ENCODE assay signal across 11 cellular contexts in the genomic region with DNA sequence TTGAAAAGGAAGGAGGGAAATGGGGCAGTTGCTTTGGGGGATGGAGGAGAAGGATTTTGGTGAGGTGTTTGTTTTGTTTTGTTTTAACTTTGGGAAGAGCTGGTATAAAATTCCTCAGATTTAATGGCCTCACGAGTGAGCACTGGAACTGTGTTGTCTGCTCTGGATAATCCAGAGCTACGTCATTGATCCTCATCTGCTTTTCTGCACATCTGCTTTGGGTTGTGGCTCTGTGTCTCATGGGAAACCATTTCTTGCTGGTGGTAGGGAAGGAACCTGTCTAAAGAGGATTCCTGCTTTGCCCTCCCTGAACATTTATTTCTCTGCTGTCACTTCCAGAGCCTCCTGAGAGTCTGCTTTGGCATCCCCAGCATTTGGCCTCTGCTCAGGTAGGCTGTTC. TPM values are rescaled to one million over a fixed set of nuclear protein-coding genes. Genes with fewer than 3 reads are reported as not detected.
DNase-seq lines count a peak whose midpoint lies in the region; ATAC-seq, FAIRE-seq and TF ChIP-seq lines count a peak whose summit lies in the region.
"Had no signal": no experiment of that assay in that cellular context is flagged by ENCODE, and none has a peak within 500 bp of the region (broad histone marks: within the 10 kb centered on the region; RNA-seq: fewer than 3 reads in every experiment).

No MANE protein-coding gene starts in this region.

- no peak overlapping the region for H2AFZ ChIP-seq in SK-N-SH (ENCODE audit: low read depth)

- POLR2A ChIA-PET in SK-N-SH (lab: Yijun Ruan, JAX) = no interaction called here

- TF ChIP-seq EP300 in SK-N-SH (IDR thresholded peaks at IDR 0.05; ENCODE audit: borderline replicate concordance in 1 of 2, low read depth in 1 of 2, low read length in 1 of 2) (no peak), stomach (IDR thresholded peaks at IDR 0.05) (no peak)

- no peaks in the 10 kb centered on the region for H3K9me3 Mint-ChIP-seq in activated naive CD8-positive, alpha-beta T cell (ENCODE audit: low read depth)

- no peak for TF ChIP-seq CTCF in SK-N-SH (IDR thresholded peaks at IDR 0.05)
- no peak for TF ChIP-seq CTCF in kidney (IDR thresholded peaks at IDR 0.05; ENCODE audit: borderline replicate concordance, extremely low read depth, insufficient read depth)
- TF ChIP-seq CTCF in stomach (IDR thresholded peaks at IDR 0.05) = no peak

- peaks cover 74% of the 10 kb centered on the region for H3K79me2 ChIP-seq in SK-N-SH (ENCODE audit: insufficient read depth)

- H3K9me2 ChIP-seq in SK-N-SH = no peaks in the 10 kb centered on the region

- TF ChIP-seq POLR2A in stomach (IDR thresholded peaks at IDR 0.05) = no peak

- H3K4me1 ChIP-seq in SK-N-SH (ENCODE audit: control insufficient read depth in 1 of 2, insufficient read depth in 2 of 2, low read depth in 1 of 2, low read length in 1 of 2) = peaks cover 15% of the 10 kb centered on the region in 2 experiments; a peak in 3 of 4 replicates
- peaks cover 4 to 11% of the 10 kb centered on the region in 2 donors for H3K4me1 ChIP-seq in kidney (ENCODE audit: control insufficient read depth in 1 of 2, insufficient read depth in 1 of 2, low read depth in 1 of 2, low read length in 2 of 2)
- peaks cover 49 to 82% (median 68%) of the 10 kb centered on the region in 4 donors for H3K4me1 ChIP-seq in stomach

- H3K27me3 ChIP-seq in SK-N-SH (ENCODE audit: insufficient read depth) = no peaks in the 10 kb centered on the region; the same call in 1 of the 2 replicates
- H3K27me3 ChIP-seq in stomach = no peaks in the 10 kb centered on the region
- H3K27me3 ChIP-seq: brain microvascular endothelial cell had no signal

- peaks cover 2% of the 10 kb centered on the region for H3K36me3 Mint-ChIP-seq in activated naive CD8-positive, alpha-beta T cell

- ATAC-seq in SK-N-SH treated with all-trans-retinoic acid at 6 μM for 48 hours = no peak

- H3K36me3 ChIP-seq in SK-N-SH (replicated peaks in 1 of 2; ENCODE audit: control insufficient read depth in 1 of 2, insufficient read depth in 2 of 2, low read length in 1 of 2) = peaks cover 0 to 10% of the 10 kb centered on the region in 2 experiments
- no peaks in the 10 kb centered on the region for H3K36me3 ChIP-seq in kidney (ENCODE audit: control insufficient read depth in 1 of 2, insufficient read depth in 2 of 2, low read length in 2 of 2)
- H3K36me3 ChIP-seq in stomach = no peaks in the 10 kb centered on the region
- H3K36me3 ChIP-seq: brain microvascular endothelial cell had no signal

- intact Hi-C loops in kidney (cut with DNase I) (no loop called here), stomach (cut with DNase I; ENCODE audit: low total_unique reads) (no loop called here)

- no peak for FAIRE-seq in kidney (lab: Jason Lieb, UNC)

- H3F3A ChIP-seq in SK-N-SH (replicated peaks; ENCODE audit: insufficient read depth) = no peaks in the 10 kb centered on the region

- H3K4me3 Mint-ChIP-seq in activated naive CD8-positive, alpha-beta T cell = peak overlapping the region; percentile 98

- peaks cover 65% of the 10 kb centered on the region for H3K4me1 Mint-ChIP-seq in activated naive CD8-positive, alpha-beta T cell (ENCODE audit: low read depth)

- no peak for DNase-seq in SK-N-SH
- DNase-seq in kidney = no peak
- no peak for DNase-seq in stomach
- DNase-seq in NCI-H2196 (lab: John Stamatoyannopoulos, UW; ENCODE audit: unreplicated experiment) = no peak
- DNase-seq in NCI-H1694 (lab: John Stamatoyannopoulos, UW) = no peak
- no peak for DNase-seq in SHP77 treated with DMSO at 0.1 percent for 48 hours (lab: John Stamatoyannopoulos, UW)
- DNase-seq: 8988T, brain microvascular endothelial cell, kidney glomerular epithelial cell had no signal

- H3K27me3 Mint-ChIP-seq in activated naive CD8-positive, alpha-beta T cell = no peaks in the 10 kb centered on the region

- peak overlapping the region; percentile 80; the same call in 1 of the 2 replicates for H3K4me2 ChIP-seq in SK-N-SH

- 100% methylated on average over 2 of the region's 2 CpGs for WGBS in SK-N-SH (ENCODE audit: low lambda C conversion rate)
- WGBS in stomach, 5 donors = 53 to 70% (median 61%) methylated on average over 2 of the region's 2 CpGs

- no peak overlapping the region for H3K9ac ChIP-seq in SK-N-SH
- H3K9ac ChIP-seq in kidney (ENCODE audit: low read length in 2 of 2) = peak overlapping the region in 1 of 2 donors; percentile 29

- CTCF ChIA-PET in SK-N-SH (lab: Yijun Ruan, JAX) = interaction anchor here (0.9 kb wide), 1 partner anchor 86 kb away, joined by 4 read pairs; no protein-coding TSS in a partner anchor

- H3K27ac ChIP-seq in SK-N-SH (ENCODE audit: low read depth in 2 of 2, low read length in 1 of 2) (no peak overlapping the region), kidney (ENCODE audit: low read depth in 2 of 2, low read length in 2 of 2) (peak overlapping the region; percentile 10 to 87), stomach (peak overlapping the region; percentile 20 to 99 (median 89))

- H3K27ac Mint-ChIP-seq in activated naive CD8-positive, alpha-beta T cell = peak overlapping the region; percentile 99

- peaks cover 50% of the 10 kb centered on the region for H4K20me1 ChIP-seq in SK-N-SH (ENCODE audit: insufficient read depth)

- H3K9me3 ChIP-seq in SK-N-SH (no peaks in the 10 kb centered on the region), kidney (ENCODE audit: control insufficient read depth in 1 of 2, low read length in 2 of 2) (no peaks in the 10 kb centered on the region), stomach (no peaks in the 10 kb centered on the region)

- no peak for TF ChIP-seq RAD21 in SK-N-SH (IDR thresholded peaks at IDR 0.05; ENCODE audit: low read length)

- H3K4me3 ChIP-seq in SK-N-SH (ENCODE audit: low read depth in 2 of 2, low read length in 1 of 2) (no peak overlapping the region), kidney (ENCODE audit: low read length in 2 of 2) (peak overlapping the region; percentile 82 to 97), stomach (peak overlapping the region; percentile 56 to 68 (median 66))

TF ChIP-seq in SK-N-SH, 30 proteins besides CTCF, POLR2A, EP300 and RAD21 (continues in another document):
- TF ChIP-seq MXI1 (IDR thresholded peaks at IDR 0.05; ENCODE audit: low read depth, low read length) (no peak), TCF12 (IDR thresholded peaks at IDR 0.05) (no peak), SMC3 (IDR thresholded peaks at IDR 0.05; ENCODE audit: low read depth, low read length) (no peak), FOXM1 (IDR thresholded peaks at IDR 0.05; ENCODE audit: low read depth) (no peak)
- TF ChIP-seq, protein P1, sequence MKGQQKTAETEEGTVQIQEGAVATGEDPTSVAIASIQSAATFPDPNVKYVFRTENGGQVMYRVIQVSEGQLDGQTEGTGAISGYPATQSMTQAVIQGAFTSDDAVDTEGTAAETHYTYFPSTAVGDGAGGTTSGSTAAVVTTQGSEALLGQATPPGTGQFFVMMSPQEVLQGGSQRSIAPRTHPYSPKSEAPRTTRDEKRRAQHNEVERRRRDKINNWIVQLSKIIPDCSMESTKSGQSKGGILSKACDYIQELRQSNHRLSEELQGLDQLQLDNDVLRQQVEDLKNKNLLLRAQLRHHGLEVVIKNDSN (IDR thresholded peaks at IDR 0.05; ENCODE audit: borderline replicate concordance, low read depth) = no peak

TF ChIP-seq in SK-N-SH treated with all-trans-retinoic acid at 6 μM for 48 hours, 23 proteins besides CTCF, POLR2A, EP300 and RAD21 (continues in another document):
- no peak for TF ChIP-seq ZNF565 (CRISPR knock-in tag; conservative IDR thresholded peaks at IDR 0.05; ENCODE audit: low read depth)
- TF ChIP-seq ARNTL (CRISPR knock-in tag; IDR thresholded peaks at IDR 0.05; ENCODE audit: borderline replicate concordance, low read depth) = no peak
- no peak for TF ChIP-seq ESRRG (CRISPR knock-in tag; IDR thresholded peaks at IDR 0.05)
- TF ChIP-seq TCF4 (CRISPR knock-in tag; IDR thresholded peaks at IDR 0.05; ENCODE audit: borderline replicate concordance) = no peak
- no peak for TF ChIP-seq ISL1 (CRISPR knock-in tag; IDR thresholded peaks at IDR 0.05)
- TF ChIP-seq, protein P2, sequence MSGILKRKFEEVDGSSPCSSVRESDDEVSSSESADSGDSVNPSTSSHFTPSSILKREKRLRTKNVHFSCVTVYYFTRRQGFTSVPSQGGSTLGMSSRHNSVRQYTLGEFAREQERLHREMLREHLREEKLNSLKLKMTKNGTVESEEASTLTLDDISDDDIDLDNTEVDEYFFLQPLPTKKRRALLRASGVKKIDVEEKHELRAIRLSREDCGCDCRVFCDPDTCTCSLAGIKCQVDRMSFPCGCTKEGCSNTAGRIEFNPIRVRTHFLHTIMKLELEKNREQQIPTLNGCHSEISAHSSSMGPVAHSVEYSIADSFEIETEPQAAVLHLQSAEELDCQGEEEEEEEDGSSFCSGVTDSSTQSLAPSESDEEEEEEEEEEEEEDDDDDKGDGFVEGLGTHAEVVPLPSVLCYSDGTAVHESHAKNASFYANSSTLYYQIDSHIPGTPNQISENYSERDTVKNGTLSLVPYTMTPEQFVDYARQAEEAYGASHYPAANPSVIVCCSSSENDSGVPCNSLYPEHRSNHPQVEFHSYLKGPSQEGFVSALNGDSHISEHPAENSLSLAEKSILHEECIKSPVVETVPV (CRISPR knock-in tag; IDR thresholded peaks at IDR 0.05) = no peak
- TF ChIP-seq, protein P3, sequence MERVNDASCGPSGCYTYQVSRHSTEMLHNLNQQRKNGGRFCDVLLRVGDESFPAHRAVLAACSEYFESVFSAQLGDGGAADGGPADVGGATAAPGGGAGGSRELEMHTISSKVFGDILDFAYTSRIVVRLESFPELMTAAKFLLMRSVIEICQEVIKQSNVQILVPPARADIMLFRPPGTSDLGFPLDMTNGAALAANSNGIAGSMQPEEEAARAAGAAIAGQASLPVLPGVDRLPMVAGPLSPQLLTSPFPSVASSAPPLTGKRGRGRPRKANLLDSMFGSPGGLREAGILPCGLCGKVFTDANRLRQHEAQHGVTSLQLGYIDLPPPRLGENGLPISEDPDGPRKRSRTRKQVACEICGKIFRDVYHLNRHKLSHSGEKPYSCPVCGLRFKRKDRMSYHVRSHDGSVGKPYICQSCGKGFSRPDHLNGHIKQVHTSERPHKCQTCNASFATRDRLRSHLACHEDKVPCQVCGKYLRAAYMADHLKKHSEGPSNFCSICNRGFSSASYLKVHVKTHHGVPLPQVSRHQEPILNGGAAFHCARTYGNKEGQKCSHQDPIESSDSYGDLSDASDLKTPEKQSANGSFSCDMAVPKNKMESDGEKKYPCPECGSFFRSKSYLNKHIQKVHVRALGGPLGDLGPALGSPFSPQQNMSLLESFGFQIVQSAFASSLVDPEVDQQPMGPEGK (CRISPR knock-in tag; IDR thresholded peaks at IDR 0.05; ENCODE audit: borderline replicate concordance) = no peak
- no peak for TF ChIP-seq OSR1 (CRISPR knock-in tag; IDR thresholded peaks at IDR 0.05)
- TF ChIP-seq PPARA (CRISPR knock-in tag; IDR thresholded peaks at IDR 0.05; ENCODE audit: borderline replicate concordance) = no peak

RNA-seq across cellular contexts. Expression of a gene that starts 3.1 kb away (rescaled TPM):
- polyA plus RNA-seq in SK-N-SH (2012; rRNA removed) = 3.6 and 4.6 TPM in 2 replicates
- 4.4 and 4.6 TPM in 2 replicates for polyA plus RNA-seq in SK-N-SH (2012; cell fraction: cytosol; rRNA removed)
- 4.8 and 8.1 TPM in 2 replicates for polyA plus RNA-seq in SK-N-SH (2012; cell fraction: nucleus; rRNA removed)
- total RNA-seq in kidney = 62.3 TPM
- polyA plus RNA-seq in kidney (ENCODE audit: insufficient read depth, low read depth, low replicate concordance) = 15.6 TPM
- 100 to 1,000 TPM in 1 of 5 donors, 10 to 100 TPM in 4; 35.9 to 183 (median 41.1) TPM for total RNA-seq in stomach
- 10 to 100 TPM in 1 of 3 donors, 1 to 10 TPM in 2; 8.2 to 13.9 (median 9.2) TPM for polyA plus RNA-seq in stomach

Comparison
In these comparisons a context has a peak if more than half of its experiments do, and no peak if none do; other contexts are left out.
1. H3K27ac ChIP-seq: peak in kidney (2 of 2) and stomach (5 of 5); none in SK-N-SH (0 of 2).
2. H3K4me3 ChIP-seq: peak in kidney (2 of 2) and stomach (4 of 4); none in SK-N-SH (0 of 2).